8 cellular contexts compared by ENCODE assay signal in genomic region chr9:70411930-70412677, GRCh38. TPM values are rescaled to one million over a fixed set of nuclear protein-coding genes. Genes with fewer than 3 reads are reported as not detected.
DNase-seq lines count a peak whose midpoint lies in the region; ATAC-seq, FAIRE-seq and TF ChIP-seq lines count a peak whose summit lies in the region.

No MANE protein-coding gene starts in this region.

- peaks cover 25% of the 10 kb centered on the region for H3K4me1 ChIP-seq in RWPE2 (ENCODE audit: insufficient read depth, poor library complexity, severe bottlenecking)
- peaks cover 16% of the 10 kb centered on the region for H3K4me1 ChIP-seq in ovary (ENCODE audit: insufficient read depth)
- peaks cover 51% of the 10 kb centered on the region for H3K4me1 ChIP-seq in upper lobe of right lung

- FAIRE-seq in GM12892 (lab: Jason Lieb, UNC): no peak

- H3K9me3 Mint-ChIP-seq in activated naive CD4-positive, alpha-beta T cell treated with anti-CD3 and anti-CD28 coated beads for 36 hours: no peaks in the 10 kb centered on the region

- peaks cover 38% of the 10 kb centered on the region for H3K36me3 Mint-ChIP-seq in activated naive CD4-positive, alpha-beta T cell treated with anti-CD3 and anti-CD28 coated beads for 36 hours (ENCODE audit: low read depth)

- TF ChIP-seq POLR2A in GM12892 (IDR thresholded peaks at IDR 0.05; ENCODE audit: low read depth, low read length) (no peak), ovary (IDR thresholded peaks at IDR 0.05) (no peak)

- 0 to 1% (median 1%) methylated on average over 33 to 34 of the region's 34 CpGs for whole genome bisulfite sequencing in ovary, 3 donors

- H3K27me3 ChIP-seq in RWPE2 (ENCODE audit: insufficient read depth, poor library complexity, severe bottlenecking): no peaks in the 10 kb centered on the region
- no peaks in the 10 kb centered on the region for H3K27me3 ChIP-seq in ovary
- no peaks in the 10 kb centered on the region for H3K27me3 ChIP-seq in upper lobe of right lung

- peak overlapping the region; percentile 95 for H3K4me3 ChIP-seq in RWPE2 (ENCODE audit: severe bottlenecking)
- peak overlapping the region; percentile 97 for H3K4me3 ChIP-seq in ovary
- H3K4me3 ChIP-seq in upper lobe of right lung: peak overlapping the region; percentile 89

- CTCF ChIA-PET in activated naive CD4-positive, alpha-beta T cell treated with anti-CD3 and anti-CD28 coated beads for 36 hours (lab: Charles Lee): interaction anchor here (0.6 to 0.8 kb wide), 3 partner anchors 18 to 68 kb away, joined by 3 to 4 read pairs (median 3); no protein-coding TSS in a partner anchor

- H3K36me3 ChIP-seq in RWPE2 (ENCODE audit: low read depth) (peaks cover 19% of the 10 kb centered on the region), ovary (no peaks in the 10 kb centered on the region), upper lobe of right lung (peaks cover 5% of the 10 kb centered on the region)

- peak overlapping the region; percentile 99 for H3K27ac Mint-ChIP-seq in activated naive CD4-positive, alpha-beta T cell treated with anti-CD3 and anti-CD28 coated beads for 36 hours

- ATAC-seq in HG02884 (IDR thresholded peaks at IDR 0.05; ENCODE audit: unreplicated experiment) (peak; percentile 24), RWPE2 (ENCODE audit: low read depth) (peak; percentile 43), upper lobe of right lung (peak; percentile 67)

- peak overlapping the region; percentile 100 for H3K4me3 Mint-ChIP-seq in activated naive CD4-positive, alpha-beta T cell treated with anti-CD3 and anti-CD28 coated beads for 36 hours

- H3K9me3 ChIP-seq in RWPE2 (ENCODE audit: severe bottlenecking) (no peaks in the 10 kb centered on the region), ovary (no peaks in the 10 kb centered on the region), upper lobe of right lung (no peaks in the 10 kb centered on the region)

- TF ChIP-seq CTCF in RWPE2 (IDR thresholded peaks at IDR 0.05; ENCODE audit: poor library complexity, severe bottlenecking): no peak
- no peak for TF ChIP-seq CTCF in ovary (IDR thresholded peaks at IDR 0.05)
- no peak for TF ChIP-seq CTCF in upper lobe of right lung (IDR thresholded peaks at IDR 0.05)

- peak overlapping the region; percentile 88 for H3K27ac ChIP-seq in RWPE2 (ENCODE audit: poor library complexity, severe bottlenecking)
- H3K27ac ChIP-seq in ovary: peak overlapping the region; percentile 98 to 100
- H3K27ac ChIP-seq in upper lobe of right lung: peak overlapping the region; percentile 100

- H3K27me3 Mint-ChIP-seq in activated naive CD4-positive, alpha-beta T cell treated with anti-CD3 and anti-CD28 coated beads for 36 hours (ENCODE audit: low read depth): no peaks in the 10 kb centered on the region

- H3K4me1 Mint-ChIP-seq in activated naive CD4-positive, alpha-beta T cell treated with anti-CD3 and anti-CD28 coated beads for 36 hours (ENCODE audit: low read depth): peaks cover 47% of the 10 kb centered on the region

- intact Hi-C loops in activated naive CD4-positive, alpha-beta T cell treated with anti-CD3 and anti-CD28 coated beads for 36 hours (cut with micrococcal nuclease): loop anchor here (1.0 to 5.0 kb wide), 7 partner anchors 8 to 1953 kb away; partner anchors contain the start of genes CEMIP2 and ZFAND5
- intact Hi-C loops in ovary (cut with DNase I) (loop anchor here in 2 of 4 donors (2.0 to 10.0 kb wide), 2 partner anchors 189 to 437 kb away; no protein-coding TSS in a partner anchor), upper lobe of right lung (cut with DNase I) (loop anchor here (10.0 kb wide), 1 partner anchor 173 kb away; no protein-coding TSS in a partner anchor)

- TF ChIP-seq EP300 in ovary (IDR thresholded peaks at IDR 0.05): no peak

- DNase-seq in GM12892 (ENCODE audit: insufficient read length) (peak; percentile 33), RWPE2 (ENCODE audit: low spot score) (peak; percentile 83), glomerular visceral epithelial cell (ENCODE audit: extremely low spot score) (peak; percentile 92), ovary (peak; percentile 71 to 78 (median 74)), upper lobe of right lung (peak; percentile 88), GDM1 (lab: John Stamatoyannopoulos, UW) (no peak)
- peak; percentile 91 for DNase-seq in activated naive CD4-positive, alpha-beta T cell treated with anti-CD3 and anti-CD28 coated beads for 36 hours

RNA-seq across cellular contexts. Expression of gene KLF9, which starts 2.4 kb away (rescaled TPM):
- 0.78 TPM for polyA plus RNA-seq in GM12892 (2012; ENCODE audit: missing spikeins)
- total RNA-seq in activated naive CD4-positive, alpha-beta T cell treated with anti-CD3 and anti-CD28 coated beads for 36 hours: 10 to 100 TPM; 44.2 to 45.0 TPM
- total RNA-seq in ovary (100 to 1,000 TPM in 2 of 7 donors, 10 to 100 TPM in 5; 15.1 to 171 (median 91.0) TPM), upper lobe of right lung (91.0 TPM)
- polyA plus RNA-seq in ovary: 10 to 100 TPM; 28.0 to 45.6 TPM
